In genomic region chr19:13033819-13034611, GRCh38 we compare ENCODE assay signal across 8 cellular contexts. TPM values are rescaled to one million over a fixed set of nuclear protein-coding genes. Genes with fewer than 3 reads are reported as not detected.
DNase-seq lines count a peak whose midpoint lies in the region; ATAC-seq and TF ChIP-seq lines count a peak whose summit lies in the region.

No MANE protein-coding gene starts in this region.

- POLR2A ChIA-PET in HEK293 (lab: Yijun Ruan, JAX) (interaction anchor here (0.5 to 1.3 kb wide), 7 partner anchors 13 to 577 kb away, joined by 3 to 7 read pairs (median 4); no protein-coding TSS in a partner anchor), PC-3 (lab: Charles Lee; ENCODE audit: unreplicated experiment) (interaction anchor here (0.8 kb wide), 1 partner anchor 22 kb away, joined by 5 read pairs; no protein-coding TSS in a partner anchor)

- peaks cover 100% of the 10 kb centered on the region for H3K79me2 ChIP-seq in PC-3 (ENCODE audit: low read length)

- no peaks in the 10 kb centered on the region for H3K9me2 ChIP-seq in PC-3 (replicated peaks; ENCODE audit: low read length)

- no peaks in the 10 kb centered on the region for H4K20me1 ChIP-seq in PC-3 (ENCODE audit: low read length)

- ATAC-seq in PC-3 = peak; percentile 29
- peak; percentile 39 to 49 for ATAC-seq in gastrocnemius medialis
- no peak for ATAC-seq in GM21723 (IDR thresholded peaks at IDR 0.05; ENCODE audit: unreplicated experiment)

- H3K4me3 ChIP-seq in HEK293 (ENCODE audit: low read depth, low read length) (no peak overlapping the region), PC-3 (ENCODE audit: low read length) (no peak overlapping the region), adrenal gland (no peak overlapping the region), left ventricle myocardium inferior (no peak overlapping the region), gastrocnemius medialis (no peak overlapping the region)

- BruUV-seq in PC-3 (replicated peaks; lab: Mats Ljungman, UMichigan) = no TSS peak

- H3F3A ChIP-seq in PC-3 (ENCODE audit: low read length, unreplicated experiment) = no peaks in the 10 kb centered on the region

- intact Hi-C loops in PC-3 (cut with micrococcal nuclease) (loop anchor here (1.0 kb wide), 1 partner anchor 27 kb away; no protein-coding TSS in a partner anchor), adrenal gland (cut with DNase I) (loop anchor here in 1 of 2 donors (5.0 kb wide), 1 partner anchor 47 kb away; no protein-coding TSS in a partner anchor), left ventricle myocardium inferior (cut with micrococcal nuclease) (no loop called here), gastrocnemius medialis (cut with DNase I; ENCODE audit: low total_unique reads) (loop anchor here (2.0 to 5.0 kb wide), 2 partner anchors 49 to 118 kb away; partner anchors contain the start of genes IER2 and STX10)

- H3K9me3 ChIP-seq in HEK293 (ENCODE audit: control insufficient read depth, insufficient read depth, low read depth, low read length) (no peaks in the 10 kb centered on the region), PC-3 (ENCODE audit: low read length) (no peaks in the 10 kb centered on the region), adrenal gland (replicated peaks in 1 of 3) (no peaks in the 10 kb centered on the region), left ventricle myocardium inferior (replicated peaks) (no peaks in the 10 kb centered on the region), gastrocnemius medialis (no peaks in the 10 kb centered on the region)

- peak; percentile 76 for TF ChIP-seq CTCF in HEK293 (tag by site-specific recombination; IDR thresholded peaks at IDR 0.05)
- peak; percentile 94 for TF ChIP-seq CTCF in PC-3 (conservative IDR thresholded peaks at IDR 0.05; ENCODE audit: low read depth, low read length)
- TF ChIP-seq CTCF in adrenal gland (IDR thresholded peaks at IDR 0.05) = peak; percentile 64 to 81 (median 78)
- peak; percentile 85 for TF ChIP-seq CTCF in left ventricle myocardium inferior (IDR thresholded peaks at IDR 0.05; ENCODE audit: borderline replicate concordance)
- TF ChIP-seq CTCF in gastrocnemius medialis (IDR thresholded peaks at IDR 0.05 in 4 of 5, conservative IDR thresholded peaks at IDR 0.05 in 1 of 5) = peak; percentile 83 to 92 (median 87)

- H2AFZ ChIP-seq in PC-3 (ENCODE audit: low read length) = no peak overlapping the region

- H3K4me2 ChIP-seq in PC-3 (ENCODE audit: low read length) = peak overlapping the region; percentile 14

- DNase-seq in CD1c-positive myeloid dendritic cell (ENCODE audit: extremely low spot score) = peak; percentile 22
- peak; percentile 79 for DNase-seq in PC-3
- peak; percentile 85 to 94 (median 93) for DNase-seq in adrenal gland
- DNase-seq in left ventricle myocardium inferior = peak; percentile 86
- DNase-seq in gastrocnemius medialis = peak; percentile 74 to 90
- no peak for DNase-seq in DMS114 treated with DMSO at 0.1 percent for 48 hours (lab: John Stamatoyannopoulos, UW; ENCODE audit: unreplicated experiment)

- in situ Hi-C loops in gastrocnemius medialis (cut with MboI; ENCODE audit: low sequenced_read_pairs in 4 of 4) = loop anchor here in 2 of 4 donors (10.0 kb wide), 1 partner anchor 49 kb away; no protein-coding TSS in a partner anchor

- H3K27me3 ChIP-seq in PC-3 (ENCODE audit: low read length) (no peaks in the 10 kb centered on the region), adrenal gland (no peaks in the 10 kb centered on the region), left ventricle myocardium inferior (ENCODE audit: low read depth) (no peaks in the 10 kb centered on the region), gastrocnemius medialis (no peaks in the 10 kb centered on the region)

- CTCF ChIA-PET in HEK293 (lab: Yijun Ruan, JAX) = interaction anchor here (0.5 to 8.6 kb wide), 20 partner anchors 10 to 829 kb away, joined by 3 to 247 read pairs (median 10); no protein-coding TSS in a partner anchor
- CTCF ChIA-PET in PC-3 (lab: Charles Lee) = interaction anchor here (0.6 to 1.6 kb wide), 9 partner anchors 12 to 68 kb away, joined by 3 to 13 read pairs (median 5); no protein-coding TSS in a partner anchor

- H3K9ac ChIP-seq in PC-3 (ENCODE audit: low read length) = no peak overlapping the region

- TF ChIP-seq POLR2A in adrenal gland (IDR thresholded peaks at IDR 0.05) (no peak), gastrocnemius medialis (IDR thresholded peaks at IDR 0.05) (no peak)

- 43 to 50% (median 44%) methylated on average over 6 to 8 of the region's 8 CpGs for WGBS in adrenal gland, 4 donors

- H3K36me3 ChIP-seq in HEK293 (ENCODE audit: control insufficient read depth in 2 of 2, insufficient read depth in 1 of 2, low read length in 2 of 2) = no peaks in the 10 kb centered on the region
- peaks cover 17% of the 10 kb centered on the region for H3K36me3 ChIP-seq in PC-3 (ENCODE audit: low read depth, low read length)
- H3K36me3 ChIP-seq in adrenal gland (replicated peaks in 1 of 2) = no peaks in the 10 kb centered on the region
- no peaks in the 10 kb centered on the region for H3K36me3 ChIP-seq in left ventricle myocardium inferior
- no peaks in the 10 kb centered on the region for H3K36me3 ChIP-seq in gastrocnemius medialis

- no peak overlapping the region for H3K27ac ChIP-seq in HEK293 (ENCODE audit: extremely low read depth, low read depth, low read length)
- H3K27ac ChIP-seq in PC-3 (ENCODE audit: low read length) = peak overlapping the region; percentile 85
- H3K27ac ChIP-seq in adrenal gland = peak overlapping the region in 2 of 5 donors; percentile 29 to 50
- peak overlapping the region; percentile 94 for H3K27ac ChIP-seq in left ventricle myocardium inferior (replicated peaks)
- H3K27ac ChIP-seq in gastrocnemius medialis = peak overlapping the region; percentile 97 to 100 (median 99)

- H3K4me1 ChIP-seq in HEK293 (ENCODE audit: control insufficient read depth, insufficient read depth, low read length) (peaks cover 29% of the 10 kb centered on the region), PC-3 (ENCODE audit: insufficient read depth, low read length) (peaks cover 71% of the 10 kb centered on the region), adrenal gland (replicated peaks in 1 of 2) (peaks cover 13 to 41% of the 10 kb centered on the region in 2 donors), left ventricle myocardium inferior (peaks cover 98% of the 10 kb centered on the region), gastrocnemius medialis (peaks cover 99% of the 10 kb centered on the region in 2 donors)

TF ChIP-seq in HEK293, 187 proteins besides CTCF, POLR2A, EP300 and RAD21 (continues in another document):
- TF ChIP-seq, protein P1, sequence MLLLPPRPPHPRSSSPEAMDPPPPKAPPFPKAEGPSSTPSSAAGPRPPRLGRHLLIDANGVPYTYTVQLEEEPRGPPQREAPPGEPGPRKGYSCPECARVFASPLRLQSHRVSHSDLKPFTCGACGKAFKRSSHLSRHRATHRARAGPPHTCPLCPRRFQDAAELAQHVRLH (tag by site-specific recombination; IDR thresholded peaks at IDR 0.05) = no peak
- TF ChIP-seq GLIS1 (tag by site-specific recombination; IDR thresholded peaks at IDR 0.05) (no peak), ZNF311 (tag by site-specific recombination; IDR thresholded peaks at IDR 0.05; ENCODE audit: borderline replicate concordance) (no peak), ZNF654 (tag by site-specific recombination; IDR thresholded peaks at IDR 0.05; ENCODE audit: low read depth) (no peak), BCL11B (tag by site-specific recombination; IDR thresholded peaks at IDR 0.05; ENCODE audit: low read depth) (no peak), ZNF423 (tag by site-specific recombination; IDR thresholded peaks at IDR 0.05) (no peak), ZNF510 (tag by site-specific recombination; IDR thresholded peaks at IDR 0.05; ENCODE audit: insufficient replicate concordance) (no peak), SP3 (tag by site-specific recombination; IDR thresholded peaks at IDR 0.05) (no peak), GLIS2 (tag by site-specific recombination; IDR thresholded peaks at IDR 0.05) (no peak), ZNF174 (tag by site-specific recombination; IDR thresholded peaks at IDR 0.05) (no peak), ZNF341 (tag by site-specific recombination; IDR thresholded peaks at IDR 0.05; ENCODE audit: low read depth) (peak; percentile 70), ZBTB8A (tag by site-specific recombination; IDR thresholded peaks at IDR 0.05) (no peak), YY1 (tag by site-specific recombination; IDR thresholded peaks at IDR 0.05) (no peak)
- TF ChIP-seq, protein P2, sequence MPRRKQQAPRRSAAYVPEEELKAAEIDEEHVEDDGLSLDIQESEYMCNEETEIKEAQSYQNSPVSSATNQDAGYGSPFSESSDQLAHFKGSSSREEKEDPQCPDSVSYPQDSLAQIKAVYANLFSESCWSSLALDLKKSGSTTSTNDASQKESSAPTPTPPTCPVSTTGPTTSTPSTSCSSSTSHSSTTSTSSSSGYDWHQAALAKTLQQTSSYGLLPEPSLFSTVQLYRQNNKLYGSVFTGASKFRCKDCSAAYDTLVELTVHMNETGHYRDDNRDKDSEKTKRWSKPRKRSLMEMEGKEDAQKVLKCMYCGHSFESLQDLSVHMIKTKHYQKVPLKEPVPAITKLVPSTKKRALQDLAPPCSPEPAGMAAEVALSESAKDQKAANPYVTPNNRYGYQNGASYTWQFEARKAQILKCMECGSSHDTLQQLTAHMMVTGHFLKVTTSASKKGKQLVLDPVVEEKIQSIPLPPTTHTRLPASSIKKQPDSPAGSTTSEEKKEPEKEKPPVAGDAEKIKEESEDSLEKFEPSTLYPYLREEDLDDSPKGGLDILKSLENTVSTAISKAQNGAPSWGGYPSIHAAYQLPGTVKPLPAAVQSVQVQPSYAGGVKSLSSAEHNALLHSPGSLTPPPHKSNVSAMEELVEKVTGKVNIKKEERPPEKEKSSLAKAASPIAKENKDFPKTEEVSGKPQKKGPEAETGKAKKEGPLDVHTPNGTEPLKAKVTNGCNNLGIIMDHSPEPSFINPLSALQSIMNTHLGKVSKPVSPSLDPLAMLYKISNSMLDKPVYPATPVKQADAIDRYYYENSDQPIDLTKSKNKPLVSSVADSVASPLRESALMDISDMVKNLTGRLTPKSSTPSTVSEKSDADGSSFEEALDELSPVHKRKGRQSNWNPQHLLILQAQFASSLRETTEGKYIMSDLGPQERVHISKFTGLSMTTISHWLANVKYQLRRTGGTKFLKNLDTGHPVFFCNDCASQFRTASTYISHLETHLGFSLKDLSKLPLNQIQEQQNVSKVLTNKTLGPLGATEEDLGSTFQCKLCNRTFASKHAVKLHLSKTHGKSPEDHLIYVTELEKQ (tag by site-specific recombination; IDR thresholded peaks at IDR 0.05; ENCODE audit: borderline replicate concordance) = no peak

RNA-seq across cellular contexts. Expression of gene NFIX, which starts 38.7 kb away (rescaled TPM):
- 43.3 and 75.8 TPM in 2 replicates for total RNA-seq in PC-3 (2014; rRNA removed)
- total RNA-seq in adrenal gland = 10 to 100 TPM; 25.6 to 72.8 (median 36.5) TPM
- 10 to 100 TPM in 1 of 3 donors, 1 to 10 TPM in 2; 4.9 to 18.0 (median 9.4) TPM for polyA plus RNA-seq in adrenal gland
- total RNA-seq in left ventricle myocardium inferior = 118 TPM
- 100 to 1,000 TPM in 2 of 4 donors, 10 to 100 TPM in 2; 31.9 to 128 (median 105) TPM for total RNA-seq in gastrocnemius medialis
